16 cellular contexts compared by ENCODE assay signal in genomic region chr2:241692448-241692847, GRCh38. TPM values are rescaled to one million over a fixed set of nuclear protein-coding genes. Genes with fewer than 3 reads are reported as not detected.
A peak's percentile ranks its signal among the peaks of the same experiment; 100 is the strongest.
DNase-seq lines count a peak whose midpoint lies in the region; ATAC-seq and TF ChIP-seq lines count a peak whose summit lies in the region.
"Had no signal": no experiment of that assay in that cellular context is flagged by ENCODE, and none has a peak within 500 bp of the region (broad histone marks: within the 10 kb centered on the region; RNA-seq: fewer than 3 reads in every experiment).

No MANE protein-coding gene starts in this region.

- H3K4me3 ChIP-seq in epithelial cell of esophagus (ENCODE audit: low read length) (no peak overlapping the region), gastroesophageal sphincter (no peak overlapping the region), MM.1S (ENCODE audit: low read length) (no peak overlapping the region), Caco-2 (ENCODE audit: low read depth, low read length) (no peak overlapping the region)

- H3K4me1 Mint-ChIP-seq in Caco-2 (ENCODE audit: low read depth, unreplicated experiment), result no peaks in the 10 kb centered on the region

- H3K4me1 ChIP-seq in gastroesophageal sphincter (peaks cover 0 to 30% (median 12%) of the 10 kb centered on the region in 3 donors), MM.1S (ENCODE audit: low read length) (0 out of 2 replicates have a peak, but pooled peaks cover 3% of the 10 kb centered on the region), Caco-2 (peaks cover 4% of the 10 kb centered on the region; the same call in 1 of the 2 replicates)

- no peak overlapping the region for H3K27ac Mint-ChIP-seq in Caco-2 (ENCODE audit: unreplicated experiment)
- H3K27ac Mint-ChIP-seq: activated CD4-positive, alpha-beta memory T cell treated with anti-CD3 and anti-CD28 coated beads, Interleukin-2, amount 10 ng/mL, durations not matched to agents 7 days and 5 days; effector memory CD8-positive, alpha-beta T cell had no signal

- no peak overlapping the region for H3K27ac ChIP-seq in gastroesophageal sphincter
- no peak overlapping the region for H3K27ac ChIP-seq in MM.1S (ENCODE audit: low read length)

- H3K36me3 Mint-ChIP-seq in Caco-2 (ENCODE audit: insufficient read depth, unreplicated experiment), result peaks cover 15% of the 10 kb centered on the region

- H3K9me2 ChIP-seq in MM.1S (replicated peaks; ENCODE audit: insufficient read depth, low read length), result no peaks in the 10 kb centered on the region

- H3K79me2 ChIP-seq in MM.1S (ENCODE audit: low read length), result peaks cover 20% of the 10 kb centered on the region

- TF ChIP-seq CTCF in epithelial cell of esophagus (IDR thresholded peaks at IDR 0.05; ENCODE audit: insufficient read depth, low read depth, low read length, missing control alignments) (no peak), gastroesophageal sphincter (IDR thresholded peaks at IDR 0.05) (no peak), MM.1S (IDR thresholded peaks at IDR 0.05; ENCODE audit: low read length) (no peak), Caco-2 (IDR thresholded peaks at IDR 0.05; ENCODE audit: insufficient read depth in 1 of 2, low read depth in 1 of 2, low read length in 1 of 2, severe bottlenecking in 1 of 2, unreplicated experiment in 1 of 2) (no peak)

- no peak overlapping the region for H3K4me3 Mint-ChIP-seq in Caco-2 (ENCODE audit: unreplicated experiment)
- H3K4me3 Mint-ChIP-seq: activated CD4-positive, alpha-beta memory T cell treated with anti-CD3 and anti-CD28 coated beads, Interleukin-2, amount 10 ng/mL, durations not matched to agents 7 days and 5 days; brain; effector memory CD8-positive, alpha-beta T cell had no signal

- no peaks in the 10 kb centered on the region for H4K20me1 ChIP-seq in MM.1S (ENCODE audit: insufficient read depth, low read length)

- CTCF ChIA-PET in Caco-2 (lab: Charles Lee), result no interaction called here

- 80 to 81% methylated on average over 1 to 3 of the region's 6 CpGs for WGBS in gastroesophageal sphincter (ENCODE audit: low coverage in 1 of 2), 2 donors

- H3K36me3 ChIP-seq in gastroesophageal sphincter (peaks cover 0 to 63% of the 10 kb centered on the region in 2 donors), MM.1S (replicated peaks; ENCODE audit: insufficient read depth, low read length) (no peaks in the 10 kb centered on the region), Caco-2 (ENCODE audit: control insufficient read depth, insufficient read depth, low read length) (peaks cover 1% of the 10 kb centered on the region; the same call in 1 of the 2 replicates)

- BruUV-seq in Caco-2 (replicated peaks; lab: Mats Ljungman, UMichigan), result no TSS peak

- no peaks in the 10 kb centered on the region for H3K27me3 Mint-ChIP-seq in Caco-2 (ENCODE audit: insufficient read depth, unreplicated experiment)
- H3K27me3 Mint-ChIP-seq: activated CD4-positive, alpha-beta memory T cell treated with anti-CD3 and anti-CD28 coated beads, Interleukin-2, amount 10 ng/mL, durations not matched to agents 7 days and 5 days; effector memory CD8-positive, alpha-beta T cell had no signal

- no peaks in the 10 kb centered on the region for H3K9me3 Mint-ChIP-seq in Caco-2 (ENCODE audit: unreplicated experiment)
- H3K9me3 Mint-ChIP-seq: activated CD4-positive, alpha-beta memory T cell treated with anti-CD3 and anti-CD28 coated beads, Interleukin-2, amount 10 ng/mL, durations not matched to agents 7 days and 5 days; brain; effector memory CD8-positive, alpha-beta T cell had no signal

- no peak overlapping the region for H2AFZ ChIP-seq in MM.1S (ENCODE audit: low read length)

- no peak for TF ChIP-seq EP300 in gastroesophageal sphincter (IDR thresholded peaks at IDR 0.05)

- no peak for TF ChIP-seq POLR2A in gastroesophageal sphincter (IDR thresholded peaks at IDR 0.05)

- DNase-seq in EL (peak; percentile 83), RKO (ENCODE audit: low spot score) (peak; percentile 40), epithelial cell of esophagus (ENCODE audit: low read depth) (peak; percentile 48), non-pigmented ciliary epithelial cell (ENCODE audit: low read depth) (peak; percentile 59), MM.1S (no peak), Caco-2 (no peak)
- DNase-seq: activated CD4-positive, alpha-beta memory T cell treated with anti-CD3 and anti-CD28 coated beads, Interleukin-2, amount 10 ng/mL, durations not matched to agents 7 days and 5 days; effector memory CD8-positive, alpha-beta T cell; hippocampal formation; NCI-H2029; SIG-M5; stimulated activated naive CD4-positive, alpha-beta T cell treated with Interleukin-2 at 50 U/mL for 16 hours had no signal

- H3K9ac ChIP-seq in MM.1S (ENCODE audit: low read length), result no peak overlapping the region

- ATAC-seq in HG03196 (IDR thresholded peaks at IDR 0.05; ENCODE audit: unreplicated experiment) (no peak), gastroesophageal sphincter (no peak)
- ATAC-seq: effector memory CD8-positive, alpha-beta T cell; sciatic nerve had no signal

- intact Hi-C loops in Caco-2 (cut with micrococcal nuclease; ENCODE audit: unreplicated experiment), result no loop called here

- H3K27me3 ChIP-seq in gastroesophageal sphincter, result no peaks in the 10 kb centered on the region
- no peaks in the 10 kb centered on the region for H3K27me3 ChIP-seq in MM.1S (replicated peaks; ENCODE audit: insufficient read depth, low read length)
- H3K27me3 ChIP-seq in Caco-2 (replicated peaks; ENCODE audit: control insufficient read depth, insufficient read depth, low read length), result no peaks in the 10 kb centered on the region

- no peaks in the 10 kb centered on the region for H3F3A ChIP-seq in MM.1S (ENCODE audit: insufficient read depth, low read length)

- H3K4me2 ChIP-seq in MM.1S (ENCODE audit: low read depth, low read length), result no peak overlapping the region

- H3K9me3 ChIP-seq in gastroesophageal sphincter (no peaks in the 10 kb centered on the region), MM.1S (replicated peaks; ENCODE audit: insufficient read depth, low read length) (no peaks in the 10 kb centered on the region), Caco-2 (no peaks in the 10 kb centered on the region)

- POLR2A ChIA-PET in Caco-2 (lab: Charles Lee), result interaction anchor here (0.6 to 0.9 kb wide), 2 partner anchors 9 to 152 kb away, joined by 3 to 10 read pairs; partner anchors contain the start of gene ING5

RNA-seq across cellular contexts. Expression of gene DTYMK, which starts 5.8 kb away (rescaled TPM):
- total RNA-seq in gastroesophageal sphincter, result 10 to 100 TPM in 2 of 4 donors, 1 to 10 TPM in 2; 7.7 to 18.7 (median 11.0) TPM
- 65.1 and 68.4 TPM in 2 replicates for total RNA-seq in Caco-2 (2022)

RNA-seq across cellular contexts. Expression of gene ING5, which starts 9.4 kb away (rescaled TPM):
- total RNA-seq in gastroesophageal sphincter (10 to 100 TPM; 18.0 to 46.7 (median 35.5) TPM), Caco-2 (2022) (28.6 and 32.2 TPM in 2 replicates)

RNA-seq across cellular contexts. Expression of gene D2HGDH, which starts 42.0 kb away (rescaled TPM):
- total RNA-seq in gastroesophageal sphincter, result 10 to 100 TPM; 12.5 to 21.8 (median 13.3) TPM
- total RNA-seq in Caco-2 (2022), result 35.4 and 41.3 TPM in 2 replicates

RNA-seq across cellular contexts. Expression of gene ATG4B, which starts 55.0 kb away (rescaled TPM):
- total RNA-seq in gastroesophageal sphincter (10 to 100 TPM; 44.2 to 72.1 (median 66.0) TPM), Caco-2 (2022) (94.5 and 101 TPM in 2 replicates)

RNA-seq across cellular contexts. Expression of gene THAP4, which starts 55.5 kb away (rescaled TPM):
- total RNA-seq in gastroesophageal sphincter, result 10 to 100 TPM; 36.0 to 68.4 (median 43.0) TPM
- 34.7 and 37.2 TPM in 2 replicates for total RNA-seq in Caco-2 (2022)

Comparison
In these comparisons a context has a peak if more than half of its experiments do, and no peak if none do; other contexts are left out.
1. DNase-seq: peak in EL (single experiment), RKO (single experiment), epithelial cell of esophagus (single experiment) and non-pigmented ciliary epithelial cell (single experiment); none in MM.1S (single experiment) and Caco-2 (0 of 2).